Comparison of ENCODE assay signal across 1 cellular context in the genomic region with DNA sequence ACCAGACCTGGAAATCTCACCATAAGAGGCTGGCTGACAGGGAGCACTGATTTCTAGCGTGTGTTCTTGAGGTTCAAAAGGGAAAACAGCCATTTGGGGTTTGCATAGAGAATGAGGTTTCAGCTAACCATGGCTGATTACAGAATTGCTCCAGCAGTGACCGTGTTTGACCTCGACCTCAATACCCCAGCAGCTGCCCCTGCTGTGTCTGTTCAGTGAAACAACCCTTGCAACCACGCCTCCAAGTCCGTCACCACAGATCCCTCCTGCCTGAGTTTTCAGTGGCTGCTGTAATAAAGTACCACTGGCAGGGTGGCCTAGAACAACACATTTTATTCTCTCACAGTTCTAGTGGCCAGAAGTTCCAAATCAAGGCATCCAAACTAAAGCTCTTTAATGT.
TF ChIP-seq lines count a peak whose summit lies in the region.

No MANE protein-coding gene starts in this region.

TF ChIP-seq in HepG2, 621 proteins besides CTCF, POLR2A, EP300 and RAD21 (continued from another document):
- TF ChIP-seq, protein P1, sequence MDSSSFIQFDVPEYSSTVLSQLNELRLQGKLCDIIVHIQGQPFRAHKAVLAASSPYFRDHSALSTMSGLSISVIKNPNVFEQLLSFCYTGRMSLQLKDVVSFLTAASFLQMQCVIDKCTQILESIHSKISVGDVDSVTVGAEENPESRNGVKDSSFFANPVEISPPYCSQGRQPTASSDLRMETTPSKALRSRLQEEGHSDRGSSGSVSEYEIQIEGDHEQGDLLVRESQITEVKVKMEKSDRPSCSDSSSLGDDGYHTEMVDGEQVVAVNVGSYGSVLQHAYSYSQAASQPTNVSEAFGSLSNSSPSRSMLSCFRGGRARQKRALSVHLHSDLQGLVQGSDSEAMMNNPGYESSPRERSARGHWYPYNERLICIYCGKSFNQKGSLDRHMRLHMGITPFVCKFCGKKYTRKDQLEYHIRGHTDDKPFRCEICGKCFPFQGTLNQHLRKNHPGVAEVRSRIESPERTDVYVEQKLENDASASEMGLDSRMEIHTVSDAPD (CRISPR knock-in tag; IDR thresholded peaks at IDR 0.05): no peak
- TF ChIP-seq ZMAT3 (CRISPR knock-in tag; conservative IDR thresholded peaks at IDR 0.05) (no peak), RAD51 (IDR thresholded peaks at IDR 0.05; ENCODE audit: borderline replicate concordance) (no peak), MLLT10 (CRISPR knock-in tag; IDR thresholded peaks at IDR 0.05) (no peak), ZNF441 (CRISPR knock-in tag; IDR thresholded peaks at IDR 0.05; ENCODE audit: borderline replicate concordance) (no peak)
